ENCODE assay signal across 24 cellular contexts in genomic region chr20:41407617-41408016, GRCh38. TPM values are rescaled to one million over a fixed set of nuclear protein-coding genes. Genes with fewer than 3 reads are reported as not detected.
A peak's percentile ranks its signal among the peaks of the same experiment; 100 is the strongest.
DNase-seq lines count a peak whose midpoint lies in the region; ATAC-seq and TF ChIP-seq lines count a peak whose summit lies in the region.
"Had no signal": no experiment of that assay in that cellular context is flagged by ENCODE, and none has a peak within 500 bp of the region (broad histone marks: within the 10 kb centered on the region; RNA-seq: fewer than 3 reads in every experiment).

No MANE protein-coding gene starts in this region.

- H3K36me3 ChIP-seq in SJCRH30: peaks cover 37% of the 10 kb centered on the region

- no peak overlapping the region for H3K27ac Mint-ChIP-seq in activated T-cell treated with anti-CD3 and anti-CD28 coated beads, Interleukin-2, amount 50 U/mL, for 24 hours
- H3K27ac Mint-ChIP-seq in effector memory CD8-positive, alpha-beta T cell: peak overlapping the region; percentile 26 to 70
- H3K27ac Mint-ChIP-seq in stimulated activated effector memory CD8-positive, alpha-beta T cell treated with anti-CD3 and anti-CD28 coated beads, Interleukin-12 subunit alpha, Interleukin-12 subunit beta, amount 100 ng/mL, for 72 hours: peak overlapping the region; percentile 70
- H3K27ac Mint-ChIP-seq in progenitor cell of endocrine pancreas: no peak overlapping the region
- H3K27ac Mint-ChIP-seq: HFFc6 had no signal

- peaks cover 29% of the 10 kb centered on the region for H3K4me1 ChIP-seq in SJCRH30
- H3K4me1 ChIP-seq: A549 had no signal

- H3K9me3 ChIP-seq in SJCRH30 (replicated peaks): no peaks in the 10 kb centered on the region
- H3K9me3 ChIP-seq: A549, lower lobe of right lung had no signal

- DNase-seq in activated T-cell treated with anti-CD3 and anti-CD28 coated beads for 24 hours (ENCODE audit: low read depth): peak; percentile 2
- no peak for DNase-seq in activated T-cell treated with anti-CD3 and anti-CD28 coated beads, Interleukin-2, amount 50 U/mL, for 24 hours
- peak in 1 of 2 experiments; percentile 50 for DNase-seq in SJCRH30
- peak in 1 of 3 experiments; percentile 4 for DNase-seq in effector memory CD8-positive, alpha-beta T cell
- DNase-seq in stimulated activated effector memory CD8-positive, alpha-beta T cell treated with anti-CD3 and anti-CD28 coated beads, Interleukin-12 subunit alpha, Interleukin-12 subunit beta, amount 100 ng/mL, for 72 hours (ENCODE audit: low spot score in 2 of 2): no peak
- DNase-seq in progenitor cell of endocrine pancreas (ENCODE audit: low spot score, unreplicated experiment): no peak
- no peak for DNase-seq in GDM1 (lab: John Stamatoyannopoulos, UW)
- DNase-seq: activated CD4-positive, CD25-positive, alpha-beta regulatory T cell; activated effector memory CD4-positive, alpha-beta T cell treated with Interleukin-2 at 50 U/mL for 16 hours; cortex of kidney; DMS153; HFFc6; lower lobe of right lung; NCI-H1694; NCI-H774; occipital lobe; PC-3; SHP77 treated with DMSO at 0.1 percent for 48 hours; stimulated activated CD4-positive, alpha-beta T cell treated with anti-CD3 and anti-CD28 coated beads, Interleukin-4, amount 100 ng/mL, for 4 hours had no signal

- peaks cover 20% of the 10 kb centered on the region for H3K4me1 Mint-ChIP-seq in activated T-cell treated with anti-CD3 and anti-CD28 coated beads, Interleukin-2, amount 50 U/mL, for 24 hours (ENCODE audit: low read depth)
- peaks cover 11 to 24% of the 10 kb centered on the region in 2 donors for H3K4me1 Mint-ChIP-seq in effector memory CD8-positive, alpha-beta T cell (ENCODE audit: low read depth in 2 of 2)
- H3K4me1 Mint-ChIP-seq in stimulated activated effector memory CD8-positive, alpha-beta T cell treated with anti-CD3 and anti-CD28 coated beads, Interleukin-12 subunit alpha, Interleukin-12 subunit beta, amount 100 ng/mL, for 72 hours: peaks cover 16% of the 10 kb centered on the region
- no peaks in the 10 kb centered on the region for H3K4me1 Mint-ChIP-seq in progenitor cell of endocrine pancreas (ENCODE audit: low read depth)

- 0 out of 2 replicates have a peak overlapping the region, but pooled peaks have one; percentile 1 for H3K27ac ChIP-seq in SJCRH30
- H3K27ac ChIP-seq: A549, C4-2B, lower lobe of right lung had no signal

- H3K4me3 Mint-ChIP-seq in activated T-cell treated with anti-CD3 and anti-CD28 coated beads, Interleukin-2, amount 50 U/mL, for 24 hours: no peak overlapping the region
- peak overlapping the region in 1 of 2 donors; percentile 12 for H3K4me3 Mint-ChIP-seq in effector memory CD8-positive, alpha-beta T cell
- no peak overlapping the region for H3K4me3 Mint-ChIP-seq in stimulated activated effector memory CD8-positive, alpha-beta T cell treated with anti-CD3 and anti-CD28 coated beads, Interleukin-12 subunit alpha, Interleukin-12 subunit beta, amount 100 ng/mL, for 72 hours
- no peak overlapping the region for H3K4me3 Mint-ChIP-seq in progenitor cell of endocrine pancreas (ENCODE audit: low read depth)
- H3K4me3 Mint-ChIP-seq: HFFc6 had no signal

- H3K9me3 Mint-ChIP-seq in activated T-cell treated with anti-CD3 and anti-CD28 coated beads, Interleukin-2, amount 50 U/mL, for 24 hours: no peaks in the 10 kb centered on the region
- no peaks in the 10 kb centered on the region for H3K9me3 Mint-ChIP-seq in effector memory CD8-positive, alpha-beta T cell
- no peaks in the 10 kb centered on the region for H3K9me3 Mint-ChIP-seq in stimulated activated effector memory CD8-positive, alpha-beta T cell treated with anti-CD3 and anti-CD28 coated beads, Interleukin-12 subunit alpha, Interleukin-12 subunit beta, amount 100 ng/mL, for 72 hours
- H3K9me3 Mint-ChIP-seq in progenitor cell of endocrine pancreas (ENCODE audit: low read depth): no peaks in the 10 kb centered on the region
- H3K9me3 Mint-ChIP-seq: HFFc6 had no signal

- peak; percentile 74 for ATAC-seq in effector memory CD8-positive, alpha-beta T cell (replicated peaks)
- peak; percentile 64 for ATAC-seq in stimulated activated effector memory CD8-positive, alpha-beta T cell treated with anti-CD3 and anti-CD28 coated beads, Interleukin-12 subunit alpha, Interleukin-12 subunit beta, amount 100 ng/mL, for 72 hours
- ATAC-seq in GM21515 (IDR thresholded peaks at IDR 0.05; ENCODE audit: unreplicated experiment): no peak
- ATAC-seq: A549, PC-3 had no signal

- peaks cover 80% of the 10 kb centered on the region for H3K36me3 Mint-ChIP-seq in activated T-cell treated with anti-CD3 and anti-CD28 coated beads, Interleukin-2, amount 50 U/mL, for 24 hours (ENCODE audit: low read depth)
- peaks cover 54% of the 10 kb centered on the region for H3K36me3 Mint-ChIP-seq in effector memory CD8-positive, alpha-beta T cell (ENCODE audit: insufficient read depth)
- H3K36me3 Mint-ChIP-seq in stimulated activated effector memory CD8-positive, alpha-beta T cell treated with anti-CD3 and anti-CD28 coated beads, Interleukin-12 subunit alpha, Interleukin-12 subunit beta, amount 100 ng/mL, for 72 hours: peaks cover 37% of the 10 kb centered on the region
- H3K36me3 Mint-ChIP-seq in progenitor cell of endocrine pancreas (ENCODE audit: insufficient read depth): peaks cover 22% of the 10 kb centered on the region

- no peak for TF ChIP-seq CTCF in progenitor cell of endocrine pancreas (IDR thresholded peaks at IDR 0.05; ENCODE audit: unreplicated experiment)

- H3K27me3 ChIP-seq in SJCRH30: no peaks in the 10 kb centered on the region

- no peak overlapping the region for H3K4me3 ChIP-seq in SJCRH30
- H3K4me3 ChIP-seq: A549, lower lobe of right lung had no signal

- H3K27me3 Mint-ChIP-seq in activated T-cell treated with anti-CD3 and anti-CD28 coated beads, Interleukin-2, amount 50 U/mL, for 24 hours: no peaks in the 10 kb centered on the region
- H3K27me3 Mint-ChIP-seq in effector memory CD8-positive, alpha-beta T cell: no peaks in the 10 kb centered on the region
- H3K27me3 Mint-ChIP-seq in progenitor cell of endocrine pancreas: no peaks in the 10 kb centered on the region

RNA-seq across cellular contexts. Expression of gene EMILIN3, which starts 41.0 kb away (rescaled TPM):
- 11.7 and 12.0 TPM in 2 replicates for total RNA-seq in SJCRH30 (2014; rRNA removed; shearing (Covaris generic))
- total RNA-seq in progenitor cell of endocrine pancreas: 0.96 and 1.3 TPM in 2 replicates
- total RNA-seq: HFFc6, PC-3, renal cortical epithelial cell, subcutaneous adipose tissue had no signal

Comparison
In these comparisons a context has a peak if more than half of its experiments do, and no peak if none do; other contexts are left out.
1. H3K27ac Mint-ChIP-seq: peak in effector memory CD8-positive, alpha-beta T cell (2 of 2) and stimulated activated effector memory CD8-positive, alpha-beta T cell treated with anti-CD3 and anti-CD28 coated beads, Interleukin-12 subunit alpha, Interleukin-12 subunit beta, amount 100 ng/mL, for 72 hours (single experiment); none in activated T-cell treated with anti-CD3 and anti-CD28 coated beads, Interleukin-2, amount 50 U/mL, for 24 hours (single experiment) and progenitor cell of endocrine pancreas (single experiment).